ENCODE assay signal across 8 cellular contexts in the genomic region with DNA sequence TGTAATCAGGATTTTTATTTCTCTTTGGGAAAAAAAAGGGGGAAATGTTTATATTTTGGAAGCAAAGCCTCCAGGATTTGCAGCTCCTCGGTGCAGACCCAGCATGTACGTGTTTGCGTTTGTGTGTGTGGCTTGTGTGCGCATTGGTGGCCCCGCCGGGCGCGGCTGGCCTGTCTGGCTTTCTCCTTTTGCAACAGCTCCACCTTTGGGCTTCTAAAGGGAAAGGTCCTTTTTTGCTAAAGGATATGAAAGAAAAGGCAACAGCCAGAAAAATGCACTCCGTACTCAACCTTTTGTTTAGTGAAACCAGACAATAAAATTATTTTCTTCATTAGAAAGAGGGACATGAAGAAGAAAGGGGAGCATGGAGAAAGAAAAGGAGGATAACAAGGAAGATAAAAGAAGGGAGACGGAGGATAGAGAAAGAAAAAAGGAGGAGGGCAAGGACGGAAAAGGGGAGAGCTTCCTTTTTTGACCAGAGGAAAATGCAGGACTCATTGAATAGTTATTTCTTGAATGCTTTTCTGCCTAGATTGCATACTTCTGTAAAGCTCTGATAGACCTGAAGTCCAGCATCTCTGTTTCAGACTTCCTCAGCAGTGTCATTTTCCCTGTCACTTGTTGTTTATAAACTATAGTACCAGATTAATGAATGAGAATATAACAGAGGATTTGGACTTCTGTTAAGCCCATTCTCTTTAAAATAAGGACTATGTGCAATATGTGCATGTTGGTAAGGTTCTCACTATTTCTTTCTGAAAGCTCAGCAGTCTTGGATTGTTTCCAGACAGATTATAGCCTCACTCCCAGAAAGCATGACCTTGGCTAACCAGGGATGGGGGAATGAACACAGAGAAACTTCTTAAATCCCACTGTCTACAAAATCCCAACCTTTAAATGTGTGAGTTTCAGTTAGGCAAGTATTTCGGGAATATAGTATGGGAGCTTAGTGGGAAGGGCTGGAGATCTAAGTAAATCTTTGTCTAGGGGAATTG.
DNase-seq lines count a peak whose midpoint lies in the region; ATAC-seq and TF ChIP-seq lines count a peak whose summit lies in the region.

No MANE protein-coding gene starts in this region.

- peak; percentile 93 for TF ChIP-seq RAD21 in neural cell (conservative IDR thresholded peaks at IDR 0.05)

- no peak overlapping the region for H3K4me3 ChIP-seq in neural cell (ENCODE audit: low read length)

- H3K9me3 Mint-ChIP-seq in activated CD4-positive, alpha-beta T cell treated with anti-CD3 and anti-CD28 coated beads, Interleukin-2, amount 10 ng/mL, durations not matched to agents 24 days and 14 days, result no peaks in the 10 kb centered on the region

- H3K4me1 Mint-ChIP-seq in activated CD4-positive, alpha-beta T cell treated with anti-CD3 and anti-CD28 coated beads, Interleukin-2, amount 10 ng/mL, durations not matched to agents 24 days and 14 days, result no peaks in the 10 kb centered on the region

- H3K9me2 ChIP-seq in neural cell (ENCODE audit: insufficient read depth, low read length), result no peaks in the 10 kb centered on the region

- peak; percentile 91 for TF ChIP-seq CTCF in neural cell (IDR thresholded peaks at IDR 0.05; ENCODE audit: poor library complexity, severe bottlenecking)

- peak overlapping the region; percentile 10 for H3K9ac ChIP-seq in neural cell (ENCODE audit: low read length)

- peak; percentile 52 for DNase-seq in activated CD4-positive, alpha-beta T cell treated with anti-CD3 and anti-CD28 coated beads, Interleukin-2, amount 10 ng/mL, durations not matched to agents 24 days and 14 days
- DNase-seq in activated CD4-positive, alpha-beta T cell treated with anti-CD3 and anti-CD28 coated beads for 1 hour, result no peak
- DNase-seq in M059J (ENCODE audit: low read depth) (peak; percentile 69), RKO (ENCODE audit: low spot score) (peak; percentile 75)

- H2AFZ ChIP-seq in neural cell (ENCODE audit: low read depth, low read length), result no peak overlapping the region

- no peaks in the 10 kb centered on the region for H3K36me3 ChIP-seq in neural cell (ENCODE audit: insufficient read depth, low read length)

- no peak overlapping the region for H3K27ac Mint-ChIP-seq in activated CD4-positive, alpha-beta T cell treated with anti-CD3 and anti-CD28 coated beads, Interleukin-2, amount 10 ng/mL, durations not matched to agents 24 days and 14 days

- H3K27me3 ChIP-seq in neural cell (ENCODE audit: insufficient read depth, low read depth, low read length), result no peaks in the 10 kb centered on the region

- H3K27me3 Mint-ChIP-seq in activated CD4-positive, alpha-beta T cell treated with anti-CD3 and anti-CD28 coated beads, Interleukin-2, amount 10 ng/mL, durations not matched to agents 24 days and 14 days, result no peaks in the 10 kb centered on the region

- no peak overlapping the region for H3K4me2 ChIP-seq in neural cell (ENCODE audit: low read length)

- intact Hi-C loops in activated CD4-positive, alpha-beta T cell treated with anti-CD3 and anti-CD28 coated beads, Interleukin-2, amount 10 ng/mL, durations not matched to agents 24 days and 14 days (cut with micrococcal nuclease), result no loop called here

- no peaks in the 10 kb centered on the region for H3K9me3 ChIP-seq in neural cell (ENCODE audit: low read length)

- H4K20me1 ChIP-seq in neural cell (ENCODE audit: insufficient read depth), result no peaks in the 10 kb centered on the region

- H3K27ac ChIP-seq in neural cell (ENCODE audit: low read length), result peak overlapping the region; percentile 58

- TF ChIP-seq EP300 in neural cell (conservative IDR thresholded peaks at IDR 0.05; ENCODE audit: poor library complexity, severe bottlenecking), result peak; percentile 47

- H3K4me3 Mint-ChIP-seq in activated CD4-positive, alpha-beta T cell treated with anti-CD3 and anti-CD28 coated beads, Interleukin-2, amount 10 ng/mL, durations not matched to agents 24 days and 14 days, result no peak overlapping the region

- peak; percentile 52 for ATAC-seq in esophagus mucosa
- ATAC-seq in GM21529 (IDR thresholded peaks at IDR 0.05; ENCODE audit: unreplicated experiment), result no peak
- ATAC-seq in HG03108 (IDR thresholded peaks at IDR 0.05; ENCODE audit: unreplicated experiment), result no peak

- no peaks in the 10 kb centered on the region for H3K36me3 Mint-ChIP-seq in activated CD4-positive, alpha-beta T cell treated with anti-CD3 and anti-CD28 coated beads, Interleukin-2, amount 10 ng/mL, durations not matched to agents 24 days and 14 days (ENCODE audit: low read depth)

- no peaks in the 10 kb centered on the region for H3F3A ChIP-seq in neural cell (ENCODE audit: insufficient read depth, low read length, poor library complexity, severe bottlenecking)

- H3K79me2 ChIP-seq in neural cell (replicated peaks; ENCODE audit: insufficient read depth, low read length), result no peaks in the 10 kb centered on the region

TF ChIP-seq in neural cell, 6 proteins besides CTCF, POLR2A, EP300 and RAD21:
- TF ChIP-seq, protein P1, sequence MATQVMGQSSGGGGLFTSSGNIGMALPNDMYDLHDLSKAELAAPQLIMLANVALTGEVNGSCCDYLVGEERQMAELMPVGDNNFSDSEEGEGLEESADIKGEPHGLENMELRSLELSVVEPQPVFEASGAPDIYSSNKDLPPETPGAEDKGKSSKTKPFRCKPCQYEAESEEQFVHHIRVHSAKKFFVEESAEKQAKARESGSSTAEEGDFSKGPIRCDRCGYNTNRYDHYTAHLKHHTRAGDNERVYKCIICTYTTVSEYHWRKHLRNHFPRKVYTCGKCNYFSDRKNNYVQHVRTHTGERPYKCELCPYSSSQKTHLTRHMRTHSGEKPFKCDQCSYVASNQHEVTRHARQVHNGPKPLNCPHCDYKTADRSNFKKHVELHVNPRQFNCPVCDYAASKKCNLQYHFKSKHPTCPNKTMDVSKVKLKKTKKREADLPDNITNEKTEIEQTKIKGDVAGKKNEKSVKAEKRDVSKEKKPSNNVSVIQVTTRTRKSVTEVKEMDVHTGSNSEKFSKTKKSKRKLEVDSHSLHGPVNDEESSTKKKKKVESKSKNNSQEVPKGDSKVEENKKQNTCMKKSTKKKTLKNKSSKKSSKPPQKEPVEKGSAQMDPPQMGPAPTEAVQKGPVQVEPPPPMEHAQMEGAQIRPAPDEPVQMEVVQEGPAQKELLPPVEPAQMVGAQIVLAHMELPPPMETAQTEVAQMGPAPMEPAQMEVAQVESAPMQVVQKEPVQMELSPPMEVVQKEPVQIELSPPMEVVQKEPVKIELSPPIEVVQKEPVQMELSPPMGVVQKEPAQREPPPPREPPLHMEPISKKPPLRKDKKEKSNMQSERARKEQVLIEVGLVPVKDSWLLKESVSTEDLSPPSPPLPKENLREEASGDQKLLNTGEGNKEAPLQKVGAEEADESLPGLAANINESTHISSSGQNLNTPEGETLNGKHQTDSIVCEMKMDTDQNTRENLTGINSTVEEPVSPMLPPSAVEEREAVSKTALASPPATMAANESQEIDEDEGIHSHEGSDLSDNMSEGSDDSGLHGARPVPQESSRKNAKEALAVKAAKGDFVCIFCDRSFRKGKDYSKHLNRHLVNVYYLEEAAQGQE (IDR thresholded peaks at IDR 0.05; ENCODE audit: borderline replicate concordance), result no peak
- TF ChIP-seq SMC3 (conservative IDR thresholded peaks at IDR 0.05; ENCODE audit: poor library complexity) (peak; percentile 82), POLR2AphosphoS5 (IDR thresholded peaks at IDR 0.05) (peak; percentile 45), TAF1 (IDR thresholded peaks at IDR 0.05; ENCODE audit: low read depth) (no peak), MXI1 (conservative IDR thresholded peaks at IDR 0.05; ENCODE audit: poor library complexity, severe bottlenecking) (no peak)
